ENCODE assay signal across 24 cellular contexts in the genomic region with DNA sequence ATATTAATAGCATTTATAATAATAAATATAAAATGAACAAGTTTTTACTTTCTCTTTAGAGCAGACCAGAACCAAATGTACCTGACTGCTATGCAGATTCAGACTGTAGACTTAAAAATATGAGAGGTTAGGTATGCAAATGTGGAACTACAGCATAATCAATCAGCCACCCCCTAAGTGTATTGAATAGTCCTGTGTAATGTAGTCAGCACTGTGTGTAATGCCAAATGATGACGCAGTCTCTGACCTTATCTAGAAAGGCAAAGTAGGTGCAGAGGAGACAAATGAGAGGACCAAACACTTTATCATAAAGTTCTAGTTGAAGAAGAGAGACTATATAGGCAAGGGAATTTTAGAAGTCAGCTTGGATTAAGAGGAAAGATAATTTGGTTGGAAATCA.
DNase-seq lines count a peak whose midpoint lies in the region; ATAC-seq, FAIRE-seq and TF ChIP-seq lines count a peak whose summit lies in the region.
"Had no signal": no experiment of that assay in that cellular context is flagged by ENCODE, and none has a peak within 500 bp of the region (broad histone marks: within the 10 kb centered on the region; RNA-seq: fewer than 3 reads in every experiment).

No MANE protein-coding gene starts in this region.

- H3K79me2 ChIP-seq in HCT116 (ENCODE audit: insufficient read depth, low read length) (no peaks in the 10 kb centered on the region), keratinocyte (ENCODE audit: control insufficient read depth, insufficient read depth, low read length) (no peaks in the 10 kb centered on the region)

- H4K20me1 ChIP-seq in HCT116 (ENCODE audit: insufficient read depth), result no peaks in the 10 kb centered on the region
- H4K20me1 ChIP-seq in keratinocyte (ENCODE audit: control insufficient read depth, extremely low read depth, insufficient read depth, low read length), result no peaks in the 10 kb centered on the region
- H4K20me1 ChIP-seq: BLaER1 had no signal

- dilution Hi-C loops in keratinocyte (cut with MboI; ENCODE audit: extremely low pct_ligation_motif_present, low sequenced_read_pairs), result no loop called here

- H3K4me1 ChIP-seq in A549 (peaks cover 6% of the 10 kb centered on the region; the same call in 1 of the 3 replicates), HCT116 (ENCODE audit: control insufficient read depth in 1 of 2, insufficient read depth in 2 of 2, low read length in 2 of 2) (peaks cover 0 to 12% of the 10 kb centered on the region in 2 experiments; a peak in 2 of 4 replicates), keratinocyte (ENCODE audit: control insufficient read depth, extremely low read depth, insufficient read depth, low read length) (peaks cover 6% of the 10 kb centered on the region)
- H3K4me1 ChIP-seq: BE2C, BLaER1 had no signal

- TF ChIP-seq CTCF in A549 (IDR thresholded peaks at IDR 0.05) (no peak), HCT116 (IDR thresholded peaks at IDR 0.05 in 2 of 3, conservative IDR thresholded peaks at IDR 0.05 in 1 of 3; ENCODE audit: borderline replicate concordance in 1 of 3, insufficient read depth in 1 of 3, low read depth in 2 of 3, low read length in 2 of 3) (no peak), keratinocyte (optimal IDR thresholded peaks at IDR 0.05 in 1 of 3, IDR thresholded peaks at IDR 0.05 in 1 of 3, conservative IDR thresholded peaks at IDR 0.05 in 1 of 3; ENCODE audit: extremely low read depth in 1 of 3, insufficient read depth in 2 of 3, low read length in 3 of 3) (no peak)

- H3K9ac ChIP-seq in HCT116 (ENCODE audit: low read length) (no peak overlapping the region), keratinocyte (ENCODE audit: control insufficient read depth, extremely low read depth, insufficient read depth, low read length) (no peak overlapping the region)
- H3K9ac ChIP-seq: BLaER1 had no signal

- POLR2A ChIA-PET in A549 (lab: Yijun Ruan, JAX), result no interaction called here
- POLR2A ChIA-PET in HCT116 (lab: Charles Lee), result no interaction called here

- no peak for TF ChIP-seq EP300 in A549 (IDR thresholded peaks at IDR 0.05)

- BruUV-seq in HCT116 (replicated peaks; lab: Mats Ljungman, UMichigan), result no TSS peak

- DNase-seq in A549 (ENCODE audit: low read depth in 1 of 2, low spot score in 1 of 2) (no peak), HCT116 (ENCODE audit: low read depth, low spot score) (no peak), NCI-H526 treated with DMSO at 0.1 percent for 48 hours (lab: John Stamatoyannopoulos, UW) (peak; percentile 1), keratinocyte (ENCODE audit: low read depth, low spot score) (no peak)
- DNase-seq: BE2C; C1 segment of cervical spinal cord; Caco-2; Calu3; CD4-positive, CD25-positive, alpha-beta regulatory T cell; CD8-positive, alpha-beta T cell; DMS53; DMS79; DND-41; GDM1 had no signal

- CTCF ChIA-PET in A549 (lab: Yijun Ruan, JAX) (interaction anchor here (0.7 kb wide), 1 partner anchor 9 kb away, joined by 3 read pairs; no protein-coding TSS in a partner anchor), HCT116 (lab: Charles Lee) (no interaction called here)

- RAD21 ChIA-PET in HCT116 (lab: Charles Lee; ENCODE audit: low non-redundant PET in 1 of 2, low total read pairs in 2 of 2, uncharacterized antibody in 2 of 2, unreplicated experiment in 2 of 2), result no interaction called here

- H3K4me2 ChIP-seq in A549 (peak overlapping the region; percentile 13; the same call in 1 of the 3 replicates), HCT116 (ENCODE audit: low read length) (peak overlapping the region; percentile 31; the same call in 1 of the 2 replicates), keratinocyte (ENCODE audit: control insufficient read depth, extremely low read depth, insufficient read depth, low read depth, low read length) (no peak overlapping the region)
- H3K4me2 ChIP-seq: BLaER1 had no signal

- no peak for FAIRE-seq in A549 (lab: Jason Lieb, UNC)
- FAIRE-seq in keratinocyte (lab: Jason Lieb, UNC), result peak; percentile 49
- FAIRE-seq: D721Med, GM12878, GM12892, GM18507 had no signal

- H3K9me3 ChIP-seq in A549 (no peaks in the 10 kb centered on the region), HCT116 (ENCODE audit: control insufficient read depth in 1 of 2, insufficient read depth in 1 of 2, low read depth in 1 of 2, low read length in 2 of 2) (no peaks in the 10 kb centered on the region), keratinocyte (ENCODE audit: control insufficient read depth, low read depth, low read length) (no peaks in the 10 kb centered on the region)
- H3K9me3 ChIP-seq: BE2C, BLaER1, Caco-2 had no signal

- no peak for TF ChIP-seq POLR2A in A549 (IDR thresholded peaks at IDR 0.05; ENCODE audit: low read length)
- TF ChIP-seq POLR2A in HCT116 (IDR thresholded peaks at IDR 0.05; ENCODE audit: borderline replicate concordance, extremely low read depth, insufficient read depth, insufficient read length), result no peak

- H3K9me2 ChIP-seq in HCT116 (ENCODE audit: insufficient read depth), result no peaks in the 10 kb centered on the region; the same call in 1 of the 2 replicates

- H3K27ac ChIP-seq in A549, result no peak overlapping the region
- no peak overlapping the region for H3K27ac ChIP-seq in HCT116 (ENCODE audit: low read depth, low read length)
- H3K27ac ChIP-seq in keratinocyte (ENCODE audit: control insufficient read depth, insufficient read depth, low read length), result no peak overlapping the region
- H3K27ac ChIP-seq: 22Rv1, BLaER1 had no signal

- no peaks in the 10 kb centered on the region for H3K9me1 ChIP-seq in keratinocyte (ENCODE audit: control insufficient read depth, extremely low read depth, insufficient read depth, low read length)

- WGBS in A549 (ENCODE audit: missing lambda C conversion rate), result 89% methylated on average over 1 of the region's 1 CpG

- H2AFZ ChIP-seq in HCT116 (ENCODE audit: low read depth, low read length, poor library complexity, severe bottlenecking) (peak overlapping the region; percentile 29), keratinocyte (ENCODE audit: control insufficient read depth, low read length) (peak overlapping the region; percentile 16)

- intact Hi-C loops in HCT116 (cut with micrococcal nuclease), result no loop called here

- H3K36me3 ChIP-seq in HCT116 (ENCODE audit: control insufficient read depth in 1 of 2, insufficient read depth in 2 of 2, low read length in 2 of 2) (no peaks in the 10 kb centered on the region), keratinocyte (ENCODE audit: control insufficient read depth in 2 of 2, extremely low read depth in 1 of 2, insufficient read depth in 2 of 2, low read length in 2 of 2) (no peaks in the 10 kb centered on the region)
- H3K36me3 ChIP-seq: BE2C, BLaER1 had no signal

- H3K27me3 ChIP-seq in HCT116 (ENCODE audit: insufficient read depth, low read length) (no peaks in the 10 kb centered on the region), keratinocyte (ENCODE audit: control insufficient read depth, extremely low read depth, insufficient read depth, low read length) (no peaks in the 10 kb centered on the region)
- H3K27me3 ChIP-seq: BE2C, BLaER1 had no signal

- no peak for ATAC-seq in A549
- ATAC-seq in HCT116, result no peak
- ATAC-seq in GM21723 (IDR thresholded peaks at IDR 0.05; ENCODE audit: unreplicated experiment), result no peak
- no peak for ATAC-seq in GM19452 (IDR thresholded peaks at IDR 0.05; ENCODE audit: unreplicated experiment)
- ATAC-seq in HG03520 (IDR thresholded peaks at IDR 0.05; ENCODE audit: unreplicated experiment), result no peak
- no peak for ATAC-seq in activated CD4-positive, CD25-positive, alpha-beta regulatory T cell treated with anti-CD3 and anti-CD28 coated beads, Interleukin-2, amount 50 U/mL, for 24 hours
- ATAC-seq: CD8-positive, alpha-beta T cell; GM12878 had no signal

- H3K4me3 ChIP-seq in A549 (no peak overlapping the region), HCT116 (replicated peaks in 1 of 2; ENCODE audit: low read depth in 1 of 2, low read length in 2 of 2) (no peak overlapping the region), keratinocyte (ENCODE audit: control insufficient read depth in 2 of 3, extremely low read depth in 1 of 3, insufficient read depth in 2 of 3, low read depth in 1 of 3, low read length in 3 of 3) (no peak overlapping the region)
- H3K4me3 ChIP-seq: BLaER1, GM12878 had no signal

- TF ChIP-seq RAD21 in A549 (conservative IDR thresholded peaks at IDR 0.05 in 1 of 2, IDR thresholded peaks at IDR 0.05 in 1 of 2) (no peak), HCT116 (IDR thresholded peaks at IDR 0.05; ENCODE audit: low read depth) (no peak)

TF ChIP-seq in A549, 52 proteins besides CTCF, POLR2A, EP300 and RAD21 (continues in another document):
- TF ChIP-seq RFX5 (IDR thresholded peaks at IDR 0.05) (no peak), POLR2AphosphoS2 (conservative IDR thresholded peaks at IDR 0.05; ENCODE audit: low read length) (no peak), ZC3H11A (IDR thresholded peaks at IDR 0.05) (no peak), HDAC2 (IDR thresholded peaks at IDR 0.05) (no peak), PHF8 (IDR thresholded peaks at IDR 0.05; ENCODE audit: borderline replicate concordance, low read depth) (no peak), JUNB (IDR thresholded peaks at IDR 0.05) (no peak)
- TF ChIP-seq, protein P1, sequence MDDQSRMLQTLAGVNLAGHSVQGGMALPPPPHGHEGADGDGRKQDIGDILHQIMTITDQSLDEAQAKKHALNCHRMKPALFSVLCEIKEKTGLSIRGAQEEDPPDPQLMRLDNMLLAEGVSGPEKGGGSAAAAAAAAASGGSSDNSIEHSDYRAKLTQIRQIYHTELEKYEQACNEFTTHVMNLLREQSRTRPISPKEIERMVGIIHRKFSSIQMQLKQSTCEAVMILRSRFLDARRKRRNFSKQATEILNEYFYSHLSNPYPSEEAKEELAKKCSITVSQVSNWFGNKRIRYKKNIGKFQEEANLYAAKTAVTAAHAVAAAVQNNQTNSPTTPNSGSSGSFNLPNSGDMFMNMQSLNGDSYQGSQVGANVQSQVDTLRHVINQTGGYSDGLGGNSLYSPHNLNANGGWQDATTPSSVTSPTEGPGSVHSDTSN (IDR thresholded peaks at IDR 0.05), result no peak

TF ChIP-seq in HCT116, 20 proteins besides CTCF, POLR2A, EP300 and RAD21 (continues in another document):
- TF ChIP-seq FOSL1 (IDR thresholded peaks at IDR 0.05; ENCODE audit: low read depth), result no peak
- TF ChIP-seq EZH2 (IDR thresholded peaks at IDR 0.05), result no peak
- TF ChIP-seq SIN3A (IDR thresholded peaks at IDR 0.05; ENCODE audit: low read depth), result no peak
- TF ChIP-seq YY1 (IDR thresholded peaks at IDR 0.05; ENCODE audit: extremely low read depth, insufficient replicate concordance, low read depth, low read length), result no peak
